ENCODE assay signal across 8 cellular contexts in the genomic region with DNA sequence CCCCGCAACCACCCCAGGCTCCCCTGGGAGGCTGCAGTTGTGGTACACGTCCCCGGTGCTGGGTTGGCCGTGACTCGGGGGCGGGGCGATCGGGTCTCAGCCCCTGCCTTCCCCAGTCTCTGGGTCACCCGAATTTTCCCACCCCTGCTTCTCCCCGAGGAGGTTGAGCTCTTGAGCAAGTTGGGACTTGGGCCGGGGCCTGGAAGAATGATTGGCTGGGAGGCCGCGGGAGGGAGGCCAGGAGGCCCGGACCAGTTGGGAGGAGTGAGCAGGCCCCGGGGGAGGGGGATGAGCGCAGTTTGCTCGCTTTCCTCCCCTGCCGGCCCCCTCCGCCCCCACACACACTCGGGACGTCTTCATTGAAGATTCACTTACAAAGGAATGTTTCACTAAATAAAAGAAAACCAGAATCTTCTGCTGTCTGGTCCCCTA. TPM values are rescaled to one million over a fixed set of nuclear protein-coding genes. Genes with fewer than 3 reads are reported as not detected.
DNase-seq lines count a peak whose midpoint lies in the region; ATAC-seq and TF ChIP-seq lines count a peak whose summit lies in the region.

No MANE protein-coding gene starts in this region.

- no peak overlapping the region for H3K27ac ChIP-seq in WERI-Rb-1

- H3K4me1 Mint-ChIP-seq in natural killer cell treated with Interleukin-12 subunit alpha and Interleukin-12 subunit beta and Interleukin-15 and Interleukin-18, amount 100 ng/mL, for 72 hours (ENCODE audit: low read depth in 2 of 2) = peaks cover 29% of the 10 kb centered on the region in 2 donors

- H3K4me3 ChIP-seq in fibroblast of the aortic adventitia (ENCODE audit: low read depth, low read length) (peak overlapping the region; percentile 46), WERI-Rb-1 (ENCODE audit: low read depth, low read length) (no peak overlapping the region)

- no peaks in the 10 kb centered on the region for H3K36me3 ChIP-seq in ES-I3 (ENCODE audit: insufficient read depth, low read length)
- no peaks in the 10 kb centered on the region for H3K36me3 ChIP-seq in WERI-Rb-1

- H3K9me3 Mint-ChIP-seq in natural killer cell treated with Interleukin-12 subunit alpha and Interleukin-12 subunit beta and Interleukin-15 and Interleukin-18, amount 100 ng/mL, for 72 hours = no peaks in the 10 kb centered on the region

- peak; percentile 47 for DNase-seq in activated T-cell treated with anti-CD3 and anti-CD28 coated beads, Interleukin-2, amount 50 U/mL, for 1 hour
- peak; percentile 89 for DNase-seq in fibroblast of the aortic adventitia (ENCODE audit: low read depth)
- DNase-seq in natural killer cell treated with Interleukin-12 subunit alpha and Interleukin-12 subunit beta and Interleukin-15 and Interleukin-18, amount 100 ng/mL, for 72 hours (ENCODE audit: low spot score) = peak; percentile 64
- DNase-seq in GM10248 (ENCODE audit: extremely low spot score) = no peak
- DNase-seq in NCI-H1694 (lab: John Stamatoyannopoulos, UW) = no peak
- DNase-seq in WERI-Rb-1 = no peak

- POLR2A ChIA-PET in GM10248 (lab: Yijun Ruan, JAX) = interaction anchor here (0.9 to 1.6 kb wide), 2 partner anchors 8 to 18 kb away, joined by 3 to 6 read pairs; a partner anchor contains a TSS

- TF ChIP-seq CTCF in fibroblast of the aortic adventitia (IDR thresholded peaks at IDR 0.05; ENCODE audit: insufficient read depth, low read length) (no peak), GM10248 (IDR thresholded peaks at IDR 0.05; ENCODE audit: control extremely low read depth, extremely low read depth, low read depth, missing control alignments) (no peak), WERI-Rb-1 (IDR thresholded peaks at IDR 0.05; ENCODE audit: low read depth, low read length) (no peak)

- no peak for ATAC-seq in natural killer cell treated with Interleukin-12 subunit alpha and Interleukin-12 subunit beta and Interleukin-15 and Interleukin-18, amount 100 ng/mL, for 72 hours
- ATAC-seq in HG03045 (IDR thresholded peaks at IDR 0.05; ENCODE audit: unreplicated experiment) = no peak

- H3K9me3 ChIP-seq in ES-I3 (ENCODE audit: control insufficient read depth, insufficient read depth, low read length) (no peaks in the 10 kb centered on the region), WERI-Rb-1 (ENCODE audit: severe bottlenecking) (no peaks in the 10 kb centered on the region)

- CTCF ChIA-PET in GM10248 (lab: Yijun Ruan, JAX) = interaction anchor here (1.2 to 3.5 kb wide), 4 partner anchors 9 to 54 kb away, joined by 3 to 36 read pairs (median 10); a partner anchor contains a TSS

- H3K4me3 Mint-ChIP-seq in natural killer cell treated with Interleukin-12 subunit alpha and Interleukin-12 subunit beta and Interleukin-15 and Interleukin-18, amount 100 ng/mL, for 72 hours = peak overlapping the region; percentile 41

- no peaks in the 10 kb centered on the region for H3K27me3 Mint-ChIP-seq in natural killer cell treated with Interleukin-12 subunit alpha and Interleukin-12 subunit beta and Interleukin-15 and Interleukin-18, amount 100 ng/mL, for 72 hours

- no peaks in the 10 kb centered on the region for H3K27me3 ChIP-seq in WERI-Rb-1 (ENCODE audit: insufficient read depth, low read depth, severe bottlenecking)

- H3K4me1 ChIP-seq in ES-I3 (ENCODE audit: insufficient read depth, low read length) = peaks cover 18% of the 10 kb centered on the region; the same call in 1 of the 2 replicates

- peak overlapping the region; percentile 66 for H3K9ac ChIP-seq in ES-I3 (ENCODE audit: low read depth, low read length)

- peak overlapping the region in 1 of 2 donors; percentile 67 for H3K27ac Mint-ChIP-seq in natural killer cell treated with Interleukin-12 subunit alpha and Interleukin-12 subunit beta and Interleukin-15 and Interleukin-18, amount 100 ng/mL, for 72 hours

- peaks cover 4% of the 10 kb centered on the region for H3K36me3 Mint-ChIP-seq in natural killer cell treated with Interleukin-12 subunit alpha and Interleukin-12 subunit beta and Interleukin-15 and Interleukin-18, amount 100 ng/mL, for 72 hours

RNA-seq across cellular contexts. Expression of a gene that starts 4.5 kb away (rescaled TPM):
- 9.2 and 10.0 TPM in 2 replicates for total RNA-seq in fibroblast of the aortic adventitia (ENCODE audit: low replicate concordance)
- total RNA-seq in natural killer cell treated with Interleukin-12 subunit alpha and Interleukin-12 subunit beta and Interleukin-15 and Interleukin-18, amount 100 ng/mL, for 72 hours = 10 to 100 TPM; 48.0 to 66.9 TPM

RNA-seq across cellular contexts. Expression of a gene that starts 8.3 kb away (rescaled TPM):
- total RNA-seq in fibroblast of the aortic adventitia (ENCODE audit: low replicate concordance) = 5.9 and 7.4 TPM in 2 replicates
- total RNA-seq in natural killer cell treated with Interleukin-12 subunit alpha and Interleukin-12 subunit beta and Interleukin-15 and Interleukin-18, amount 100 ng/mL, for 72 hours = 10 to 100 TPM in 1 of 2 donors, 1 to 10 TPM in 1; 8.3 to 14.8 TPM

RNA-seq across cellular contexts. Expression of a gene that starts 11.5 kb away (rescaled TPM):
- total RNA-seq in fibroblast of the aortic adventitia (ENCODE audit: low replicate concordance) = 56.0 and 86.3 TPM in 2 replicates
- total RNA-seq in natural killer cell treated with Interleukin-12 subunit alpha and Interleukin-12 subunit beta and Interleukin-15 and Interleukin-18, amount 100 ng/mL, for 72 hours = 1 to 10 TPM; 2.7 to 5.9 TPM

RNA-seq across cellular contexts. Expression of a gene that starts 17.9 kb away (rescaled TPM):
- total RNA-seq in fibroblast of the aortic adventitia (ENCODE audit: low replicate concordance) = 6.1 and 37.7 TPM in 2 replicates
- 10 to 100 TPM in 1 of 2 donors, 1 to 10 TPM in 1; 6.1 to 10.7 TPM for total RNA-seq in natural killer cell treated with Interleukin-12 subunit alpha and Interleukin-12 subunit beta and Interleukin-15 and Interleukin-18, amount 100 ng/mL, for 72 hours

Comparison
In these comparisons a context has a peak if more than half of its experiments do, and no peak if none do; other contexts are left out.
1. DNase-seq: peak in activated T-cell treated with anti-CD3 and anti-CD28 coated beads, Interleukin-2, amount 50 U/mL, for 1 hour (single experiment), fibroblast of the aortic adventitia (single experiment) and natural killer cell treated with Interleukin-12 subunit alpha and Interleukin-12 subunit beta and Interleukin-15 and Interleukin-18, amount 100 ng/mL, for 72 hours (single experiment); none in GM10248 (single experiment), NCI-H1694 (single experiment) and WERI-Rb-1 (single experiment).